Comparison of ENCODE assay signal across 29 cellular contexts in genomic region chr4:78811034-78811433, GRCh38.
"Had no signal": no experiment of that assay in that cellular context is flagged by ENCODE, and none has a peak within 500 bp of the region (broad histone marks: within the 10 kb centered on the region; RNA-seq: fewer than 3 reads in every experiment).

No MANE protein-coding gene starts in this region.

- ATAC-seq: activated CD4-positive, CD25-positive, alpha-beta regulatory T cell treated with anti-CD3 and anti-CD28 coated beads, Interleukin-2, amount 50 U/mL, for 24 hours; activated CD8-positive, alpha-beta T cell treated with anti-CD3 and anti-CD28 coated beads, Interleukin-2, amount 10 ng/mL, durations not matched to agents 7 days and 5 days; Panc1 had no signal

- H3K9ac ChIP-seq: SK-N-SH had no signal

- H3K9me3 ChIP-seq: SK-N-SH had no signal

- H3K27me3 Mint-ChIP-seq: activated naive CD8-positive, alpha-beta T cell treated with anti-CD3 and anti-CD28 coated beads, Interleukin-2, amount 10 ng/mL, durations not matched to agents 7 days and 5 days had no signal

- H3K9me2 ChIP-seq: SK-N-SH had no signal

- H3K27ac Mint-ChIP-seq: activated CD8-positive, alpha-beta T cell treated with anti-CD3 and anti-CD28 coated beads, Interleukin-2, amount 10 ng/mL, durations not matched to agents 7 days and 5 days; activated naive CD8-positive, alpha-beta T cell treated with anti-CD3 and anti-CD28 coated beads, Interleukin-2, amount 10 ng/mL, durations not matched to agents 7 days and 5 days had no signal

- H3K4me3 Mint-ChIP-seq: activated CD8-positive, alpha-beta T cell treated with anti-CD3 and anti-CD28 coated beads, Interleukin-2, amount 10 ng/mL, durations not matched to agents 7 days and 5 days; activated naive CD8-positive, alpha-beta T cell treated with anti-CD3 and anti-CD28 coated beads, Interleukin-2, amount 10 ng/mL, durations not matched to agents 7 days and 5 days had no signal

- DNase-seq: activated CD4-positive, alpha-beta T cell treated with anti-CD3 and anti-CD28 coated beads for 48 hours; activated CD4-positive, alpha-beta T cell treated with anti-CD3 and anti-CD28 coated beads, Interleukin-2, amount 50 U/mL, for 4 hours; activated CD8-positive, alpha-beta memory T cell treated with anti-CD3 and anti-CD28 coated beads, Interleukin-2, amount 50 U/mL, for 48 hours; activated CD8-positive, alpha-beta T cell treated with anti-CD3 and anti-CD28 coated beads, Interleukin-2, amount 10 ng/mL, durations not matched to agents 7 days and 5 days; activated naive CD4-positive, alpha-beta T cell treated with anti-CD3 and anti-CD28 coated beads, Interleukin-2, amount 50 U/mL, for 16 hours; activated naive CD8-positive, alpha-beta T cell treated with anti-CD3 and anti-CD28 coated beads, Interleukin-2, amount 10 ng/mL, durations not matched to agents 7 days and 5 days; activated T-cell treated with anti-CD3 and anti-CD28 coated beads, Interleukin-2, amount 50 U/mL, for 1 hour; adrenal gland; aorta; caudate nucleus; NCI-H1048; NCI-H1417 treated with DMSO at 0.1 percent for 48 hours; NCI-H1694; NCI-H2029; NCI-H2107; NCI-H2171 treated with DMSO at 0.1 percent for 48 hours; NCI-H226; NCI-H510A; NCI-H526 treated with DMSO at 0.1 percent for 48 hours; NCI-H82; OCI-M1; Right ventricle myocardium superior; SJCRH30; SK-N-SH; T-helper 1 cell had no signal

- H3K4me3 ChIP-seq: adrenal gland, breast epithelium, SJCRH30 had no signal

- H3K27me3 ChIP-seq: adrenal gland, breast epithelium, SJCRH30 had no signal

- H3K4me1 ChIP-seq: breast epithelium, SJCRH30 had no signal

- H3K4me2 ChIP-seq: SK-N-SH had no signal

- H3K27ac ChIP-seq: adrenal gland, breast epithelium, RWPE1, SJCRH30 had no signal

- H3K36me3 ChIP-seq: adrenal gland, breast epithelium, SJCRH30 had no signal
